1 cellular context compared by ENCODE assay signal in genomic region chr17:63442549-63443035, GRCh38.
A peak's percentile ranks its signal among the peaks of the same experiment; 100 is the strongest.
TF ChIP-seq lines count a peak whose summit lies in the region.

No MANE protein-coding gene starts in this region.

TF ChIP-seq in HepG2, 621 proteins besides CTCF, POLR2A, EP300 and RAD21:
- TF ChIP-seq STAG1 (CRISPR knock-in tag; IDR thresholded peaks at IDR 0.05) (peak; percentile 51), ZNF382 (CRISPR knock-in tag; IDR thresholded peaks at IDR 0.05; ENCODE audit: borderline replicate concordance) (no peak), SPEN (CRISPR knock-in tag; IDR thresholded peaks at IDR 0.05; ENCODE audit: low read depth) (0 out of 2 replicates have a peak, but pooled peaks have one; percentile 26), ZNF281 (CRISPR knock-in tag; IDR thresholded peaks at IDR 0.05; ENCODE audit: borderline replicate concordance) (0 out of 2 replicates have a peak, but pooled peaks have one; percentile 36), SMC3 (IDR thresholded peaks at IDR 0.05; ENCODE audit: low read length) (peak; percentile 39; the same call in 1 of the 2 replicates), ONECUT2 (CRISPR knock-in tag; IDR thresholded peaks at IDR 0.05) (no peak), HMGXB4 (CRISPR knock-in tag; IDR thresholded peaks at IDR 0.05; ENCODE audit: borderline replicate concordance in 1 of 2, low read depth in 1 of 2) (0 out of 4 replicates have a peak, but pooled peaks of 1 of the 2 experiments have one; percentile 28), ZFY (CRISPR knock-in tag; IDR thresholded peaks at IDR 0.05) (no peak)
